In genomic region chr19:45147835-45148676, GRCh38 we compare ENCODE assay signal across 17 cellular contexts.
"Had no signal": no experiment of that assay in that cellular context is flagged by ENCODE, and none has a peak within 500 bp of the region (broad histone marks: within the 10 kb centered on the region; RNA-seq: fewer than 3 reads in every experiment).

No MANE protein-coding gene starts in this region.

- H3K27ac ChIP-seq: breast epithelium, esophagus squamous epithelium, tibial nerve had no signal

- H3K9me3 ChIP-seq: breast epithelium, esophagus squamous epithelium, mucosa of descending colon, tibial nerve had no signal

- H3K4me3 ChIP-seq: breast epithelium, esophagus squamous epithelium, mucosa of descending colon, tibial nerve had no signal

- DNase-seq: activated CD4-positive, alpha-beta T cell treated with anti-CD3 and anti-CD28 coated beads, Interleukin-2, amount 50 U/mL, for 48 hours; activated CD4-positive, CD25-positive, alpha-beta regulatory T cell treated with anti-CD3 and anti-CD28 coated beads, Interleukin-2, amount 50 U/mL, for 72 hours; activated CD8-positive, alpha-beta memory T cell treated with anti-CD3 and anti-CD28 coated beads, Interleukin-2, amount 10 ng/mL, durations not matched to agents 7 days and 5 days; activated effector memory CD4-positive, alpha-beta T cell treated with anti-CD3 and anti-CD28 coated beads, Interleukin-2, amount 50 U/mL, for 16 hours; activated naive CD8-positive, alpha-beta T cell treated with anti-CD3 and anti-CD28 coated beads for 36 hours; activated T-cell treated with anti-CD3 and anti-CD28 coated beads, Interleukin-2, amount 50 U/mL, for 24 hours; esophagus squamous epithelium; foreskin fibroblast; glutamatergic neuron; mammary epithelial cell; mucosa of descending colon; naive thymus-derived CD8-positive, alpha-beta T cell; stimulated activated CD4-positive, alpha-beta T cell treated with anti-CD3 and anti-CD28 coated beads, Interleukin-2, amount 100 ng/mL, for 24 hours; stimulated activated naive B cell treated with anti-CD40 and anti-IgM and Interleukin-4, amounts not matched to agents 10 μg/mL and 1 μg/mL and 100 μg/mL, for 72 hours; T-helper 2 cell had no signal

- H3K36me3 ChIP-seq: breast epithelium had no signal
